19 cellular contexts compared by ENCODE assay signal in genomic region chr18:58299135-58299473, GRCh38.
"Had no signal": no experiment of that assay in that cellular context is flagged by ENCODE, and none has a peak within 500 bp of the region (broad histone marks: within the 10 kb centered on the region; RNA-seq: fewer than 3 reads in every experiment).

No MANE protein-coding gene starts in this region.

- H3K27ac ChIP-seq: dorsolateral prefrontal cortex, lower lobe of right lung, ovary, testis, transverse colon had no signal

- H3K4me1 ChIP-seq: testis had no signal

- H3K36me3 ChIP-seq: lower lobe of right lung, ovary, transverse colon had no signal

- H3K27me3 ChIP-seq: dorsolateral prefrontal cortex, ovary, testis, transverse colon had no signal

- H3K4me3 ChIP-seq: dorsolateral prefrontal cortex, lower lobe of right lung, ovary, testis, transverse colon had no signal

- ATAC-seq: left lobe of liver; lower lobe of right lung; natural killer cell; sciatic nerve; stimulated activated naive B cell treated with anti-CD40 and anti-IgM and Interleukin-4, amounts not matched to agents 10 μg/mL and 1 μg/mL and 100 μg/mL, for 72 hours; stimulated activated naive CD8-positive, alpha-beta T cell treated with anti-CD3 and anti-CD28 coated beads, Interleukin-15, amount 100 ng/mL, for 72 hours had no signal

- FAIRE-seq: frontal cortex had no signal

- H3K9me3 ChIP-seq: lower lobe of right lung, ovary, testis, transverse colon had no signal

- DNase-seq: cortex of kidney; dorsolateral prefrontal cortex; effector CD8-positive, alpha-beta T cell; glutamatergic neuron; hippocampal formation; kidney glomerular epithelial cell; lower lobe of right lung; natural killer cell; nucleus accumbens; ovary; stimulated activated CD4-positive, alpha-beta T cell treated with anti-CD3 and anti-CD28 coated beads, Interleukin-2, amount 100 ng/mL, for 24 hours; stimulated activated CD4-positive, alpha-beta T cell treated with anti-CD3 and anti-CD28 coated beads, Interleukin-4, amount 100 ng/mL, for 4 hours; stimulated activated naive B cell treated with anti-CD40 and anti-IgM and Interleukin-4, amounts not matched to agents 10 μg/mL and 1 μg/mL and 100 μg/mL, for 72 hours; stimulated activated naive CD8-positive, alpha-beta T cell treated with anti-CD3 and anti-CD28 coated beads, Interleukin-15, amount 100 ng/mL, for 72 hours; testis; transverse colon had no signal
